In genomic region chr11:46455816-46456215, GRCh38 we compare ENCODE assay signal across 21 cellular contexts.
"Had no signal": no experiment of that assay in that cellular context is flagged by ENCODE, and none has a peak within 500 bp of the region (broad histone marks: within the 10 kb centered on the region; RNA-seq: fewer than 3 reads in every experiment).

No MANE protein-coding gene starts in this region.

- H3K9me3 ChIP-seq: body of pancreas, prostate gland, right atrium auricular region, tibial nerve had no signal

- H3K36me3 ChIP-seq: prostate gland, right atrium auricular region, tibial nerve had no signal

- ATAC-seq: body of pancreas had no signal

- DNase-seq: activated CD4-positive, alpha-beta T cell treated with anti-CD3 and anti-CD28 coated beads, Interleukin-2, amount 50 U/mL, for 4 hours; activated CD4-positive, CD25-positive, alpha-beta regulatory T cell treated with anti-CD3 and anti-CD28 coated beads, Interleukin-2, amount 50 U/mL, for 72 hours; activated naive CD4-positive, alpha-beta T cell treated with Interleukin-2 at 50 U/mL for 16 hours; body of pancreas; central memory CD4-positive, alpha-beta T cell; dorsolateral prefrontal cortex; endodermal cell; foreskin fibroblast; hippocampal formation; islet precursor cell; stimulated activated CD4-positive, alpha-beta T cell treated with anti-CD3 and anti-CD28 coated beads, Interleukin-12 subunit alpha, Interleukin-12 subunit beta, amount 100 ng/mL, for 4 hours; stimulated activated CD4-positive, alpha-beta T cell treated with anti-CD3 and anti-CD28 coated beads, Interleukin-1b, Interleukin-23, amount 100 ng/mL, for 48 hours; stimulated activated CD8-positive, alpha-beta memory T cell treated with anti-CD3 and anti-CD28 coated beads, Interleukin-4, amount 100 ng/mL, for 48 hours; stimulated activated naive CD4-positive, alpha-beta T cell treated with Interleukin-2 at 50 U/mL for 16 hours had no signal

- H3K27me3 ChIP-seq: body of pancreas, dorsolateral prefrontal cortex, right atrium auricular region, tibial nerve had no signal

- H3K4me3 ChIP-seq: body of pancreas, dorsolateral prefrontal cortex, lung, prostate gland, right atrium auricular region, tibial nerve had no signal

- H3K27ac ChIP-seq: body of pancreas, dorsolateral prefrontal cortex, epithelial cell of prostate, prostate gland, right atrium auricular region, tibial nerve had no signal

- H3K4me1 ChIP-seq: body of pancreas, prostate gland had no signal

- FAIRE-seq: colon, urothelium cell line had no signal
